Comparison of ENCODE assay signal across 8 cellular contexts in genomic region chr12:105107497-105108371, GRCh38. TPM values are rescaled to one million over a fixed set of nuclear protein-coding genes. Genes with fewer than 3 reads are reported as not detected.
DNase-seq lines count a peak whose midpoint lies in the region; ATAC-seq, FAIRE-seq and TF ChIP-seq lines count a peak whose summit lies in the region.

A gene with protein sequence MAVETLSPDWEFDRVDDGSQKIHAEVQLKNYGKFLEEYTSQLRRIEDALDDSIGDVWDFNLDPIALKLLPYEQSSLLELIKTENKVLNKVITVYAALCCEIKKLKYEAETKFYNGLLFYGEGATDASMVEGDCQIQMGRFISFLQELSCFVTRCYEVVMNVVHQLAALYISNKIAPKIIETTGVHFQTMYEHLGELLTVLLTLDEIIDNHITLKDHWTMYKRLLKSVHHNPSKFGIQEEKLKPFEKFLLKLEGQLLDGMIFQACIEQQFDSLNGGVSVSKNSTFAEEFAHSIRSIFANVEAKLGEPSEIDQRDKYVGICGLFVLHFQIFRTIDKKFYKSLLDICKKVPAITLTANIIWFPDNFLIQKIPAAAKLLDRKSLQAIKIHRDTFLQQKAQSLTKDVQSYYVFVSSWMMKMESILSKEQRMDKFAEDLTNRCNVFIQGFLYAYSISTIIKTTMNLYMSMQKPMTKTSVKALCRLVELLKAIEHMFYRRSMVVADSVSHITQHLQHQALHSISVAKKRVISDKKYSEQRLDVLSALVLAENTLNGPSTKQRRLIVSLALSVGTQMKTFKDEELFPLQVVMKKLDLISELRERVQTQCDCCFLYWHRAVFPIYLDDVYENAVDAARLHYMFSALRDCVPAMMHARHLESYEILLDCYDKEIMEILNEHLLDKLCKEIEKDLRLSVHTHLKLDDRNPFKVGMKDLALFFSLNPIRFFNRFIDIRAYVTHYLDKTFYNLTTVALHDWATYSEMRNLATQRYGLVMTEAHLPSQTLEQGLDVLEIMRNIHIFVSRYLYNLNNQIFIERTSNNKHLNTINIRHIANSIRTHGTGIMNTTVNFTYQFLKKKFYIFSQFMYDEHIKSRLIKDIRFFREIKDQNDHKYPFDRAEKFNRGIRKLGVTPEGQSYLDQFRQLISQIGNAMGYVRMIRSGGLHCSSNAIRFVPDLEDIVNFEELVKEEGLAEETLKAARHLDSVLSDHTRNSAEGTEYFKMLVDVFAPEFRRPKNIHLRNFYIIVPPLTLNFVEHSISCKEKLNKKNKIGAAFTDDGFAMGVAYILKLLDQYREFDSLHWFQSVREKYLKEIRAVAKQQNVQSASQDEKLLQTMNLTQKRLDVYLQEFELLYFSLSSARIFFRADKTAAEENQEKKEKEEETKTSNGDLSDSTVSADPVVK (plus strand): TSS chr12:105107731. CDS start chr12:105107801, 70 bp downstream.

- H3K9me3 Mint-ChIP-seq in activated T-cell treated with anti-CD3 and anti-CD28 coated beads, Interleukin-2, amount 50 U/mL, for 72 hours: peaks cover 0 to 2% of the 10 kb centered on the region in 2 donors

- peak within 1 kb of the TSS; percentile 97 to 99 for H3K4me3 Mint-ChIP-seq in activated T-cell treated with anti-CD3 and anti-CD28 coated beads, Interleukin-2, amount 50 U/mL, for 72 hours

- peak; percentile 85 for TF ChIP-seq POLR2A in esophagus muscularis mucosa (IDR thresholded peaks at IDR 0.05; ENCODE audit: low read depth)

- H3K9ac ChIP-seq in DND-41 (ENCODE audit: low read depth, low read length): peak within 1 kb of the TSS; percentile 78
- H3K9ac ChIP-seq in Karpas-422 (ENCODE audit: low read length): peak within 1 kb of the TSS; percentile 97

- no peaks in the 10 kb centered on the region for H3K9me3 ChIP-seq in DND-41 (ENCODE audit: insufficient read depth, low read length, severe bottlenecking)
- H3K9me3 ChIP-seq in Karpas-422 (ENCODE audit: low read length): no peaks in the 10 kb centered on the region
- H3K9me3 ChIP-seq in esophagus muscularis mucosa: no peaks in the 10 kb centered on the region

- H3K27ac ChIP-seq in DND-41 (ENCODE audit: low read length) (peak within 1 kb of the TSS; percentile 77), Karpas-422 (ENCODE audit: low read length) (peak within 1 kb of the TSS; percentile 89), esophagus muscularis mucosa (replicated peaks in 1 of 4) (peak within 1 kb of the TSS; percentile 95 to 98 (median 96))

- TF ChIP-seq CTCF in DND-41 (IDR thresholded peaks at IDR 0.05; ENCODE audit: borderline replicate concordance, extremely low read depth, low read length, poor library complexity, severe bottlenecking) (no peak), esophagus muscularis mucosa (IDR thresholded peaks at IDR 0.05) (peak in 2 of 3 experiments; percentile 4 to 11)

- DNase-seq in DND-41 (peak; percentile 93), Karpas-422 (peak; percentile 97), RCC 7860 (ENCODE audit: low spot score) (peak; percentile 79), esophagus muscularis mucosa (ENCODE audit: extremely low spot score) (peak; percentile 97), myocyte (ENCODE audit: low read depth) (peak; percentile 95)
- DNase-seq in activated T-cell treated with anti-CD3 and anti-CD28 coated beads, Interleukin-2, amount 50 U/mL, for 72 hours: peak; percentile 97
- peak; percentile 86 to 89 for DNase-seq in stimulated activated CD8-positive, alpha-beta memory T cell treated with anti-CD3 and anti-CD28 coated beads, Interleukin-7, amount 100 ng/mL, for 48 hours (ENCODE audit: extremely low read depth in 1 of 2, low read depth in 1 of 2)

- H3K4me1 ChIP-seq in DND-41 (ENCODE audit: insufficient read depth, low read length) (peaks cover 39% of the 10 kb centered on the region), Karpas-422 (ENCODE audit: low read length) (peaks cover 49% of the 10 kb centered on the region), esophagus muscularis mucosa (peaks cover 17 to 44% (median 42%) of the 10 kb centered on the region in 4 donors)

- H3K27me3 ChIP-seq in DND-41 (ENCODE audit: insufficient read depth, low read length, poor library complexity) (peaks cover 11% of the 10 kb centered on the region), Karpas-422 (ENCODE audit: low read length) (no peaks in the 10 kb centered on the region), esophagus muscularis mucosa (no peaks in the 10 kb centered on the region)

- H3K36me3 ChIP-seq in DND-41 (ENCODE audit: insufficient read depth, low read length) (peaks cover 5% of the 10 kb centered on the region), Karpas-422 (ENCODE audit: insufficient read depth, low read length) (peaks cover 22% of the 10 kb centered on the region), esophagus muscularis mucosa (peaks cover 0 to 11% (median 5%) of the 10 kb centered on the region in 4 donors)

- TF ChIP-seq EP300 in esophagus muscularis mucosa (IDR thresholded peaks at IDR 0.05): no peak

- H4K20me1 ChIP-seq in DND-41 (ENCODE audit: insufficient read depth, low read length) (peaks cover 4% of the 10 kb centered on the region; the same call in 1 of the 2 replicates), Karpas-422 (ENCODE audit: insufficient read depth, low read depth, low read length) (no peaks in the 10 kb centered on the region)

- H3K4me2 ChIP-seq in DND-41 (ENCODE audit: insufficient read depth, low read length): peak within 1 kb of the TSS; percentile 99
- peak within 1 kb of the TSS; percentile 91 for H3K4me2 ChIP-seq in Karpas-422 (ENCODE audit: low read depth, low read length, poor library complexity, severe bottlenecking)

- ATAC-seq in DND-41 (ENCODE audit: insufficient read depth, low read depth) (peak; percentile 97), GM21825 (IDR thresholded peaks at IDR 0.05; ENCODE audit: unreplicated experiment) (peak; percentile 85)
- peak; percentile 98 for ATAC-seq in activated T-cell treated with anti-CD3 and anti-CD28 coated beads, Interleukin-2, amount 50 U/mL, for 72 hours (replicated peaks in 1 of 2)

- peaks cover 7 to 8% of the 10 kb centered on the region in 2 donors for H3K36me3 Mint-ChIP-seq in activated T-cell treated with anti-CD3 and anti-CD28 coated beads, Interleukin-2, amount 50 U/mL, for 72 hours (ENCODE audit: insufficient read depth in 2 of 2)

- intact Hi-C loops in esophagus muscularis mucosa (cut with DNase I): no loop called here

- WGBS in esophagus muscularis mucosa: 0% methylated on average over 38 of the region's 85 CpGs

- H3K9me2 ChIP-seq in Karpas-422 (replicated peaks; ENCODE audit: insufficient read depth, low read length): no peaks in the 10 kb centered on the region

- peaks cover 9% of the 10 kb centered on the region for H3K27me3 Mint-ChIP-seq in activated T-cell treated with anti-CD3 and anti-CD28 coated beads, Interleukin-2, amount 50 U/mL, for 72 hours (ENCODE audit: low read depth)

- no peak for FAIRE-seq in RCC 7860 (lab: Jason Lieb, UNC)

- peak within 1 kb of the TSS; percentile 96 for H3K27ac Mint-ChIP-seq in activated T-cell treated with anti-CD3 and anti-CD28 coated beads, Interleukin-2, amount 50 U/mL, for 72 hours

- H2AFZ ChIP-seq in DND-41 (ENCODE audit: low read depth, low read length): peak within 1 kb of the TSS; percentile 100
- H2AFZ ChIP-seq in Karpas-422 (ENCODE audit: low read length): peak within 1 kb of the TSS; percentile 87

- peaks cover 51% of the 10 kb centered on the region for H3K79me2 ChIP-seq in DND-41 (ENCODE audit: insufficient read depth, low read length)
- peaks cover 51% of the 10 kb centered on the region for H3K79me2 ChIP-seq in Karpas-422 (ENCODE audit: low read length)

- H3K4me3 ChIP-seq in DND-41 (ENCODE audit: low read depth in 1 of 2, low read length in 2 of 2): peak within 1 kb of the TSS; percentile 53 to 89
- peak within 1 kb of the TSS; percentile 80 for H3K4me3 ChIP-seq in Karpas-422 (ENCODE audit: low read length)
- peak within 1 kb of the TSS; percentile 86 to 95 (median 88) for H3K4me3 ChIP-seq in esophagus muscularis mucosa

- peaks cover 46% of the 10 kb centered on the region for H3K4me1 Mint-ChIP-seq in activated T-cell treated with anti-CD3 and anti-CD28 coated beads, Interleukin-2, amount 50 U/mL, for 72 hours (ENCODE audit: low read depth)

RNA-seq across cellular contexts. Expression of the gene that starts here (rescaled TPM):
- 67.1 and 93.0 TPM in 2 replicates for total RNA-seq in Karpas-422 (2014; rRNA removed; shearing (Covaris generic); ENCODE audit: low replicate concordance)
- total RNA-seq in activated T-cell treated with anti-CD3 and anti-CD28 coated beads, Interleukin-2, amount 50 U/mL, for 72 hours: 10 to 100 TPM; 39.5 to 40.0 TPM
- total RNA-seq in esophagus muscularis mucosa: 10 to 100 TPM; 37.1 to 59.0 (median 38.6) TPM
- 72.0 and 75.7 TPM in 2 replicates for total RNA-seq in myocyte
- polyA plus RNA-seq in myocyte (2012): 13.2 TPM

Comparison
In these comparisons a context has a peak if more than half of its experiments do, and no peak if none do; other contexts are left out.
1. Peak in every context shown above with its lines: DNase-seq, ATAC-seq, H3K4me3 ChIP-seq and H3K27ac ChIP-seq.